8 cellular contexts compared by ENCODE assay signal in the genomic region with DNA sequence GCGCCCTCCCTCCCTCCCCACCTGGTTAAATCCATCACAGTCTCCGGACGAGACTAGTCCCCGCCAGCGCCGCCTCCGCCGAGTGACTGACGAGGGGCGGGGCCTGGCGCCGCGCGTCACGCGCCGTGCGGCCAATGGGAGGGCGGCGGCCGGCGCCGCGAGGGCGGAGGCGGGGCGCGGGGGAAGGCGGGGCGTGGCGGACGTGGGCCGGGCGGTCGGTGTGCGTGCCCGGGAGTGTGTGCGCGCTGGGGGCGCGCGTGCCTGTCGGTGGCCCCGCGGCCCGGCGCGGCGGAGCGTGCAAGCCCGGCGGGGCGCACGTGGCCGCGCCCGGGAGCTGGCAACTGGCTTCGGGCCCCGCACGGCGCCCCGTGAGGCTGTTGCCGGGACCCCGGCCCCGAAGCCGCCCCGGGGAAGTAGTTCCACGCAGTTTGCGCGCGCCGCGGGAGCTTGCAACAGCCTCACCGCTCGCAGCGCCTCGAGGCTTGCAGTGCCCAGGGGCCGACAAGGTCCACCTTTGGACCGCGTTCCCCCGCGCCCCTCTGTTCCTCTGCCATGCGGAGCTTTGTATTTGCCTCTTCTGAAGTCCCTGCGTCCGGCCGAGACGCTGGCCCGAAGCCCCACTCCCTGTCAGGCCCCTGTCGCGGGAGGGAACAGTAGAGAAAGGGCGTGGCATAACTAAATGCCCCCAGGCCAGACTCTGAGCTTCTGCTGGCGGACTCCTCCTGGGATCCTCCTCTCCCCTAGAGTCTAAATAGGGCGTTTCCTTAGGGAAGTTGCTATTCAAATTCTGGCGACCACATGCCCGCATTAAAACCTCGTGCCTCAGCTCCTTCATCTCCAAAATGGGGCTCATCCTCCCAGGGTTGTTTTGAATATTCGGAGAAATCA.
A peak's percentile ranks its signal among the peaks of the same experiment; 100 is the strongest.
DNase-seq lines count a peak whose midpoint lies in the region; ATAC-seq and TF ChIP-seq lines count a peak whose summit lies in the region.

No MANE protein-coding gene starts in this region.

- peak overlapping the region; percentile 96 for H3K27ac ChIP-seq in C4-2B

- ATAC-seq in GM19324 (IDR thresholded peaks at IDR 0.05; ENCODE audit: low FRiP score, unreplicated experiment) (peak; percentile 96), HG03442 (IDR thresholded peaks at IDR 0.05; ENCODE audit: unreplicated experiment) (peak; percentile 82)

- DNase-seq in NCI-H82 (lab: John Stamatoyannopoulos, UW) (peak; percentile 90), medulla oblongata (ENCODE audit: extremely low spot score) (peak; percentile 91)
- DNase-seq in activated CD8-positive, alpha-beta memory T cell treated with anti-CD3 and anti-CD28 coated beads for 1 hour (ENCODE audit: extremely low read depth in 1 of 2, low read depth in 1 of 2) = peak; percentile 79 to 92
- DNase-seq in effector CD4-positive, alpha-beta T cell = peak; percentile 87
- DNase-seq in stimulated activated CD4-positive, alpha-beta T cell treated with anti-CD3 and anti-CD28 coated beads, TNF-alpha, amount 100 ng/mL, for 4 hours (ENCODE audit: low read depth in 3 of 3) = peak; percentile 88 to 91 (median 90)

- TF ChIP-seq CTCF in C4-2B (conservative IDR thresholded peaks at IDR 0.05) = no peak

Comparison
In these comparisons a context has a peak if more than half of its experiments do, and no peak if none do; other contexts are left out.
1. Peak in every context shown above with its lines: DNase-seq, ATAC-seq and H3K27ac ChIP-seq.